In the genomic region with DNA sequence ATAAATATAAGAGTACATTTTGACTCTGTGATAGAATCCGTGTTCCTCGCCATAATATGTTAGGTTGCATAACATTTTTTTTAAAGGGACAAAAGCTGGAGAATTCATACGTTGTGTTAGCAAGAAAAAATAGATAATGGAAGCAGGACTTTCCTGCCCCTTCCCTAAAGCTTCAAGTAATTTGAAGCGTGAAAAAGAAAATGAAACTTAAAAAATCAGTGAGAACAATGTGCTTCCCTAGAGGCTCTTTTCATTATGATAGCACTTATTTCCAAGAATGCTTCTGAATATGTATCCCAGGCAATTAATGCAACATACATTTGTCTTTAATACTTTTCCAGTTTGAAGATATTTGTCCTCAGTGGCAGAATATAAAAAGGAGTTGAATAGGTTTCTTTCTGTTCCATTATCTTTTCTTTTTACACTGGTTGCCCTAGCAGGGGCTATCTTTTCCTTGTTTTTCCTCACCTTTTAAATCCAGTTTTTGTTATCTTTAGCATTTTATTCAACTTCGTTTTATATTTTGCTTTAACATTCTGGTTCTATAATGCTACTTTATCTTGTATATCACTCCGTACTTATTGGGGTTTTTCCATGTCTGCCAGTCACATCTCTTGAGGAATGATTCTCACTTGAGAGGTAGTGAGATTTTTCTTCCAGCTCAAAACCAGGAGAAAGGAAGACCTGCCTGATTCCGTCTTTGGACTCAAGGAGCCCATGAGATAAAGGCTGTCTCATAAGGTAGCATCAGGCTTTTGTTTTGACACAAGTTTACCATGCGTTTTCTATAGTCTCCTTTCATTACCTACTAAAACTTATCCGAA, we compare ENCODE assay signal across 9 cellular contexts.
DNase-seq lines count a peak whose midpoint lies in the region; ATAC-seq lines count a peak whose summit lies in the region.
"Had no signal": no experiment of that assay in that cellular context is flagged by ENCODE, and none has a peak within 500 bp of the region (broad histone marks: within the 10 kb centered on the region; RNA-seq: fewer than 3 reads in every experiment).

No MANE protein-coding gene starts in this region.

- peak overlapping the region; percentile 54 for H3K4me3 Mint-ChIP-seq in activated CD8-positive, alpha-beta T cell treated with anti-CD3 and anti-CD28 coated beads, Interleukin-2, amount 10 ng/mL, durations not matched to agents 7 days and 5 days
- peak overlapping the region; percentile 55 for H3K4me3 Mint-ChIP-seq in stimulated activated memory B cell treated with anti-CD40 and anti-IgM and Interleukin-4, amounts not matched to agents 10 μg/mL and 1 μg/mL and 100 μg/mL, for 72 hours

- H3K27ac Mint-ChIP-seq in activated CD8-positive, alpha-beta T cell treated with anti-CD3 and anti-CD28 coated beads, Interleukin-2, amount 10 ng/mL, durations not matched to agents 7 days and 5 days = peak overlapping the region; percentile 71
- H3K27ac Mint-ChIP-seq in stimulated activated memory B cell treated with anti-CD40 and anti-IgM and Interleukin-4, amounts not matched to agents 10 μg/mL and 1 μg/mL and 100 μg/mL, for 72 hours = peak overlapping the region; percentile 71

- intact Hi-C loops in left ventricle myocardium superior (cut with micrococcal nuclease) = no loop called here

- H3K36me3 Mint-ChIP-seq in activated CD8-positive, alpha-beta T cell treated with anti-CD3 and anti-CD28 coated beads, Interleukin-2, amount 10 ng/mL, durations not matched to agents 7 days and 5 days (ENCODE audit: low read depth) = peaks cover 34% of the 10 kb centered on the region
- peaks cover 15% of the 10 kb centered on the region for H3K36me3 Mint-ChIP-seq in stimulated activated memory B cell treated with anti-CD40 and anti-IgM and Interleukin-4, amounts not matched to agents 10 μg/mL and 1 μg/mL and 100 μg/mL, for 72 hours

- no peak for DNase-seq in activated CD8-positive, alpha-beta T cell treated with anti-CD3 and anti-CD28 coated beads, Interleukin-2, amount 10 ng/mL, durations not matched to agents 7 days and 5 days
- DNase-seq in left ventricle myocardium superior (no peak), GOT3 (lab: John Stamatoyannopoulos, UW) (no peak), NCI-H82 treated with DMSO at 0.1 percent for 48 hours (lab: John Stamatoyannopoulos, UW; ENCODE audit: unreplicated experiment) (no peak)
- DNase-seq: NCI-H524 treated with DMSO at 0.1 percent for 48 hours had no signal

- peaks cover 48% of the 10 kb centered on the region for H3K4me1 Mint-ChIP-seq in activated CD8-positive, alpha-beta T cell treated with anti-CD3 and anti-CD28 coated beads, Interleukin-2, amount 10 ng/mL, durations not matched to agents 7 days and 5 days (ENCODE audit: low read depth)
- H3K4me1 Mint-ChIP-seq in stimulated activated memory B cell treated with anti-CD40 and anti-IgM and Interleukin-4, amounts not matched to agents 10 μg/mL and 1 μg/mL and 100 μg/mL, for 72 hours = peaks cover 38% of the 10 kb centered on the region

- no peaks in the 10 kb centered on the region for H3K27me3 Mint-ChIP-seq in activated CD8-positive, alpha-beta T cell treated with anti-CD3 and anti-CD28 coated beads, Interleukin-2, amount 10 ng/mL, durations not matched to agents 7 days and 5 days (ENCODE audit: low read depth)
- H3K27me3 Mint-ChIP-seq in stimulated activated memory B cell treated with anti-CD40 and anti-IgM and Interleukin-4, amounts not matched to agents 10 μg/mL and 1 μg/mL and 100 μg/mL, for 72 hours = no peaks in the 10 kb centered on the region

- ATAC-seq in GM21423 (IDR thresholded peaks at IDR 0.05; ENCODE audit: unreplicated experiment) (peak; percentile 33), left ventricle myocardium superior (peak; percentile 17), GM21381 (IDR thresholded peaks at IDR 0.05; ENCODE audit: unreplicated experiment) (no peak), GM21526 (IDR thresholded peaks at IDR 0.05; ENCODE audit: low FRiP score, unreplicated experiment) (no peak)
- ATAC-seq in activated CD8-positive, alpha-beta T cell treated with anti-CD3 and anti-CD28 coated beads, Interleukin-2, amount 10 ng/mL, durations not matched to agents 7 days and 5 days = no peak
- no peak for ATAC-seq in stimulated activated memory B cell treated with anti-CD40 and anti-IgM and Interleukin-4, amounts not matched to agents 10 μg/mL and 1 μg/mL and 100 μg/mL, for 72 hours

- no peaks in the 10 kb centered on the region for H3K9me3 Mint-ChIP-seq in activated CD8-positive, alpha-beta T cell treated with anti-CD3 and anti-CD28 coated beads, Interleukin-2, amount 10 ng/mL, durations not matched to agents 7 days and 5 days (ENCODE audit: insufficient read depth)
- no peaks in the 10 kb centered on the region for H3K9me3 Mint-ChIP-seq in stimulated activated memory B cell treated with anti-CD40 and anti-IgM and Interleukin-4, amounts not matched to agents 10 μg/mL and 1 μg/mL and 100 μg/mL, for 72 hours

- CTCF ChIA-PET in activated CD8-positive, alpha-beta T cell treated with anti-CD3 and anti-CD28 coated beads, Interleukin-2, amount 10 ng/mL, durations not matched to agents 7 days and 5 days (lab: Charles Lee) = interaction anchor here (2.2 kb wide), 1 partner anchor 199 kb away, joined by 5 read pairs; no protein-coding TSS in a partner anchor

- POLR2A ChIA-PET in activated CD8-positive, alpha-beta T cell treated with anti-CD3 and anti-CD28 coated beads, Interleukin-2, amount 10 ng/mL, durations not matched to agents 7 days and 5 days (lab: Charles Lee) = no interaction called here

Comparison
In these comparisons a context has a peak if more than half of its experiments do, and no peak if none do; other contexts are left out.
1. ATAC-seq: peak in GM21423 (single experiment) and left ventricle myocardium superior (single experiment); none in activated CD8-positive, alpha-beta T cell treated with anti-CD3 and anti-CD28 coated beads, Interleukin-2, amount 10 ng/mL, durations not matched to agents 7 days and 5 days (single experiment), stimulated activated memory B cell treated with anti-CD40 and anti-IgM and Interleukin-4, amounts not matched to agents 10 μg/mL and 1 μg/mL and 100 μg/mL, for 72 hours (single experiment), GM21381 (single experiment) and GM21526 (single experiment).